26 cellular contexts compared by ENCODE assay signal in the genomic region with DNA sequence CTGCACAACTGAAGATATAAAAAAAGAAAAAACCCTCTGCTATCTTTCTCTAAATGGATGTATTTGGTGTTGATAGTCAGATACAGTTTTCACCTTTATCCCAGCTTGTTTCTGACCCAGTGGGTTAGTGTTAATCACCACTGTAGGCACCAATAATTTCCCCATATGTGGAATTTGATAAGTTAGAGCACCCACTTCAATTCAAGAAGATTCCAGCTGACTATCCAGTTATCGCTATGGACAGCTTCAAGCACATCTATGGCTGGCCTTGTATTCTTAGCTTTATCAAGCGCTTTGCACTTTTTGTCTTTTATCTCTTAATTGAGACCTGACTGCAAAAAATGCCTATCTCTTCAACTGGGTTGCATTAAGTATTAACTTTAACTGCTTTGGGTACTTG.
"Had no signal": no experiment of that assay in that cellular context is flagged by ENCODE, and none has a peak within 500 bp of the region (broad histone marks: within the 10 kb centered on the region; RNA-seq: fewer than 3 reads in every experiment).

No MANE protein-coding gene starts in this region.

- H3K4me3 ChIP-seq: stomach, suprapubic skin, testis, thoracic aorta, thyroid gland, tibial artery, tibial nerve, transverse colon, upper lobe of left lung, upper lobe of right lung, uterus, vagina had no signal

- FAIRE-seq: urothelium cell line had no signal

- ATAC-seq: stimulated activated effector memory CD8-positive, alpha-beta T cell treated with anti-CD3 and anti-CD28 coated beads, Interleukin-12 subunit alpha, Interleukin-12 subunit beta, amount 100 ng/mL, for 72 hours; stimulated activated memory B cell treated with anti-CD40 and anti-IgM and Interleukin-4, amounts not matched to agents 10 μg/mL and 1 μg/mL and 100 μg/mL, for 72 hours; stimulated activated naive B cell treated with anti-CD40 and anti-IgM and Interleukin-4, amounts not matched to agents 10 μg/mL and 1 μg/mL and 100 μg/mL, for 72 hours; stimulated activated naive CD8-positive, alpha-beta T cell treated with anti-CD3 and anti-CD28 coated beads, Interleukin-15, amount 100 ng/mL, for 72 hours; stimulated activated naive CD8-positive, alpha-beta T cell treated with anti-CD3 and anti-CD28 coated beads, Interleukin-15, Interleukin-2, amounts not matched to agents 100 U/mL and 50 U/mL, for 24 hours; upper lobe of right lung had no signal

- H3K9me3 ChIP-seq: stomach, suprapubic skin, testis, thoracic aorta, thyroid gland, tibial artery, tibial nerve, transverse colon, upper lobe of left lung, upper lobe of right lung, uterus, vagina had no signal

- H3K36me3 ChIP-seq: stomach, suprapubic skin, thoracic aorta, thyroid gland, tibial artery, tibial nerve, transverse colon, upper lobe of left lung, upper lobe of right lung, uterus, vagina had no signal

- H3K27ac ChIP-seq: stomach, suprapubic skin, testis, thoracic aorta, thyroid gland, tibial artery, tibial nerve, transverse colon, upper lobe of left lung, upper lobe of right lung, uterus, vagina had no signal

- H3K4me1 ChIP-seq: stomach, suprapubic skin, testis, thyroid gland, tibial artery, tibial nerve, transverse colon, upper lobe of left lung, upper lobe of right lung, uterus, vagina had no signal

- DNase-seq: stimulated activated CD4-positive, alpha-beta T cell treated with anti-CD3 and anti-CD28 coated beads, Interleukin-2, amount 100 ng/mL, for 48 hours; stimulated activated CD4-positive, alpha-beta T cell treated with anti-CD3 and anti-CD28 coated beads, Interleukin-4, amount 100 ng/mL, for 1 hour; stimulated activated CD4-positive, alpha-beta T cell treated with anti-CD3 and anti-CD28 coated beads, Interleukin-4, amount 100 ng/mL, for 24 hours; stimulated activated CD4-positive, alpha-beta T cell treated with anti-CD3 and anti-CD28 coated beads, Interleukin-4, amount 100 ng/mL, for 4 hours; stimulated activated CD8-positive, alpha-beta memory T cell treated with anti-CD3 and anti-CD28 coated beads, Interleukin-4, amount 100 ng/mL, for 48 hours; stimulated activated naive B cell treated with anti-CD40 and anti-IgM and Interleukin-4, amounts not matched to agents 10 μg/mL and 1 μg/mL and 100 μg/mL, for 72 hours; stimulated activated naive CD4-positive, alpha-beta T cell; stimulated activated naive CD4-positive, alpha-beta T cell treated with Interleukin-2 at 50 U/mL for 16 hours; stimulated activated naive CD8-positive, alpha-beta T cell treated with anti-CD3 and anti-CD28 coated beads, Interleukin-15, amount 100 ng/mL, for 72 hours; stimulated activated naive CD8-positive, alpha-beta T cell treated with anti-CD3 and anti-CD28 coated beads, Interleukin-15, Interleukin-2, amounts not matched to agents 100 U/mL and 50 U/mL, for 24 hours; stomach; substantia nigra; testis; thyroid gland; tibial artery; transverse colon; upper lobe of left lung; upper lobe of right lung; uterus had no signal

- H3K27me3 ChIP-seq: stomach, suprapubic skin, testis, thyroid gland, tibial artery, tibial nerve, transverse colon, upper lobe of left lung, upper lobe of right lung, uterus, vagina had no signal
